22 cellular contexts compared by ENCODE assay signal in the genomic region with DNA sequence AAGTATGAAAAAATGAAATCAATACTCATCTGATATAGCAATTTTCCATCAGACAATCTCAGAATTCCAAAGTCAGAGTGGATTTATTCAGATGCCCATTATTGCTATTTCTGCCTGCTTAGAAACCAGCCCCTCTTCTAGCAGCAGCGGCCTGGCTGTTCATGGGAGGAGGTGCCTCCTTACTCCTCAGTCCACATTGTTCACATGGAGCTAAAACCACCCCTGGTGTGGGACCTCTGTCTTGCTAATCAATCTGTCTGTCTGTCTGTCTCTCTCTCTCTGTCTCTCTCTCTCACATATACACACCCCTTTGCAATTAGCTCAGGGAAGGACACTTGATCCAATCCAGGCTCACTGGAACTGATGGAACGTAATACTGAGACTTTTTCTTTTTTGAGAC.
A peak's percentile ranks its signal among the peaks of the same experiment; 100 is the strongest.
DNase-seq lines count a peak whose midpoint lies in the region; ATAC-seq and TF ChIP-seq lines count a peak whose summit lies in the region.
"Had no signal": no experiment of that assay in that cellular context is flagged by ENCODE, and none has a peak within 500 bp of the region (broad histone marks: within the 10 kb centered on the region; RNA-seq: fewer than 3 reads in every experiment).

No MANE protein-coding gene starts in this region.

- no peak for TF ChIP-seq POLR2A in prostate gland (IDR thresholded peaks at IDR 0.05)

- H3K9me2 ChIP-seq in GM23338 (ENCODE audit: insufficient read depth) = no peaks in the 10 kb centered on the region

- H3K4me3 ChIP-seq in GM23338 (no peak overlapping the region), endodermal cell (ENCODE audit: low read length) (no peak overlapping the region), prostate gland (no peak overlapping the region), brain microvascular endothelial cell (ENCODE audit: low read depth, low read length) (no peak overlapping the region), mucosa of descending colon (no peak overlapping the region)
- H3K4me3 ChIP-seq: BLaER1 treated with 17β-estradiol and CSF1 and Interleukin-3, amounts not matched to agents 10 nM and 100 nM; HAP-1; Peyer's patch had no signal

- H3K27me3 ChIP-seq in GM23338 (ENCODE audit: insufficient read depth) = no peaks in the 10 kb centered on the region
- no peaks in the 10 kb centered on the region for H3K27me3 ChIP-seq in endodermal cell (ENCODE audit: control insufficient read depth, insufficient read depth, low read length, poor library complexity, severe bottlenecking)
- H3K27me3 ChIP-seq in prostate gland (replicated peaks; ENCODE audit: insufficient read depth) = no peaks in the 10 kb centered on the region
- H3K27me3 ChIP-seq in brain microvascular endothelial cell (replicated peaks) = no peaks in the 10 kb centered on the region
- H3K27me3 ChIP-seq: BLaER1 treated with 17β-estradiol and CSF1 and Interleukin-3, amounts not matched to agents 10 nM and 100 nM; Peyer's patch had no signal

- H3K4me1 Mint-ChIP-seq in GM23338 = peaks cover 50% of the 10 kb centered on the region
- H3K4me1 Mint-ChIP-seq in WTC11 = peaks cover 46% of the 10 kb centered on the region
- peaks cover 49% of the 10 kb centered on the region for H3K4me1 Mint-ChIP-seq in endodermal cell
- H3K4me1 Mint-ChIP-seq in nephron = peaks cover 71% of the 10 kb centered on the region

- H3K36me3 ChIP-seq in GM23338 (ENCODE audit: insufficient read depth) (no peaks in the 10 kb centered on the region), endodermal cell (ENCODE audit: control insufficient read depth, insufficient read depth, low read length) (peaks cover 24% of the 10 kb centered on the region), prostate gland (no peaks in the 10 kb centered on the region), brain microvascular endothelial cell (replicated peaks) (no peaks in the 10 kb centered on the region), mucosa of descending colon (ENCODE audit: low read depth) (no peaks in the 10 kb centered on the region)
- H3K36me3 ChIP-seq: HAP-1, Peyer's patch had no signal

- 0 out of 2 replicates have a peak overlapping the region, but pooled peaks have one; percentile 20 for H3K27ac ChIP-seq in GM23338 (ENCODE audit: low read depth)
- H3K27ac ChIP-seq in endodermal cell (ENCODE audit: low read depth, low read length) = peak overlapping the region; percentile 13
- no peak overlapping the region for H3K27ac ChIP-seq in prostate gland
- no peak overlapping the region for H3K27ac ChIP-seq in brain microvascular endothelial cell
- H3K27ac ChIP-seq: BLaER1 treated with 17β-estradiol and CSF1 and Interleukin-3, amounts not matched to agents 10 nM and 100 nM; HL-60; Peyer's patch had no signal

- no peaks in the 10 kb centered on the region for H3K79me2 ChIP-seq in GM23338 (replicated peaks; ENCODE audit: insufficient read depth)

- H4K20me1 ChIP-seq in GM23338 (replicated peaks; ENCODE audit: insufficient read depth) = no peaks in the 10 kb centered on the region
- H4K20me1 ChIP-seq: BLaER1 treated with 17β-estradiol and CSF1 and Interleukin-3, amounts not matched to agents 10 nM and 100 nM had no signal

- no peaks in the 10 kb centered on the region for H3K9me3 Mint-ChIP-seq in GM23338
- no peaks in the 10 kb centered on the region for H3K9me3 Mint-ChIP-seq in WTC11
- H3K9me3 Mint-ChIP-seq in endodermal cell = no peaks in the 10 kb centered on the region
- H3K9me3 Mint-ChIP-seq in nephron = no peaks in the 10 kb centered on the region
- H3K9me3 Mint-ChIP-seq: CD8-positive, alpha-beta T cell had no signal

- no peak overlapping the region for H3K4me2 ChIP-seq in GM23338
- H3K4me2 ChIP-seq: BLaER1 treated with 17β-estradiol and CSF1 and Interleukin-3, amounts not matched to agents 10 nM and 100 nM had no signal

- POLR2A ChIA-PET in WTC11 (lab: Charles Lee) = interaction anchor here (0.6 kb wide), 1 partner anchor 1200 kb away, joined by 3 read pairs; no protein-coding TSS in a partner anchor

- in situ Hi-C loops in brain microvascular endothelial cell (cut with HindIII; ENCODE audit: low pct_ligation_motif_present, low sequenced_read_pairs) = no loop called here

- CTCF ChIA-PET in WTC11 (lab: Charles Lee) = interaction anchor here (1.0 to 1.4 kb wide), 4 partner anchors 17 to 177 kb away, joined by 3 to 5 read pairs (median 4); no protein-coding TSS in a partner anchor

- H3K9me3 ChIP-seq in endodermal cell (ENCODE audit: control insufficient read depth, low read length) = no peaks in the 10 kb centered on the region
- H3K9me3 ChIP-seq in prostate gland = no peaks in the 10 kb centered on the region
- no peaks in the 10 kb centered on the region for H3K9me3 ChIP-seq in mucosa of descending colon
- H3K9me3 ChIP-seq: BLaER1 treated with 17β-estradiol and CSF1 and Interleukin-3, amounts not matched to agents 10 nM and 100 nM; HAP-1; Peyer's patch had no signal

- ATAC-seq in GM23338 (peak; percentile 90), WTC11 (peak; percentile 88), mucosa of descending colon (no peak)
- ATAC-seq: CD8-positive, alpha-beta T cell had no signal

- no peak overlapping the region for H3K4me3 Mint-ChIP-seq in GM23338
- no peak overlapping the region for H3K4me3 Mint-ChIP-seq in WTC11
- H3K4me3 Mint-ChIP-seq in endodermal cell = no peak overlapping the region
- H3K4me3 Mint-ChIP-seq in nephron = peak overlapping the region in 1 of 3 experiments; percentile 9
- H3K4me3 Mint-ChIP-seq: CD8-positive, alpha-beta T cell had no signal

- 73 to 85% methylated on average over 2 of the region's 2 CpGs for WGBS in endodermal cell (ENCODE audit: insufficient coverage in 1 of 2, insufficient read length in 1 of 2), 2 experiments
- 72% methylated on average over 2 of the region's 2 CpGs for WGBS in prostate gland

- no peak overlapping the region for H3K9ac ChIP-seq in endodermal cell (ENCODE audit: extremely low read depth, low read length, poor library complexity, severe bottlenecking)
- H3K9ac ChIP-seq: BLaER1 treated with 17β-estradiol and CSF1 and Interleukin-3, amounts not matched to agents 10 nM and 100 nM had no signal

- H3K27me3 Mint-ChIP-seq in GM23338 (ENCODE audit: insufficient read depth, low read depth, poor library complexity) (no peaks in the 10 kb centered on the region), WTC11 (ENCODE audit: low read depth) (no peaks in the 10 kb centered on the region), endodermal cell (ENCODE audit: insufficient read depth) (no peaks in the 10 kb centered on the region), nephron (ENCODE audit: low read depth) (no peaks in the 10 kb centered on the region)

- no peaks in the 10 kb centered on the region for H3K36me3 Mint-ChIP-seq in GM23338 (ENCODE audit: low read depth)
- H3K36me3 Mint-ChIP-seq in WTC11 = no peaks in the 10 kb centered on the region
- H3K36me3 Mint-ChIP-seq in endodermal cell (ENCODE audit: low read depth) = peaks cover 5% of the 10 kb centered on the region
- H3K36me3 Mint-ChIP-seq in nephron (ENCODE audit: low read depth) = no peaks in the 10 kb centered on the region
- H3K36me3 Mint-ChIP-seq: CD8-positive, alpha-beta T cell had no signal

- intact Hi-C loops in prostate gland (cut with DNase I) = no loop called here
- intact Hi-C loops in mucosa of descending colon (cut with DNase I, micrococcal nuclease) = no loop called here

- H3K4me1 ChIP-seq in GM23338 (ENCODE audit: insufficient read depth) = peaks cover 15% of the 10 kb centered on the region; the same call in 1 of the 2 replicates
- peaks cover 7% of the 10 kb centered on the region for H3K4me1 ChIP-seq in endodermal cell (ENCODE audit: control insufficient read depth, insufficient read depth, low read length)
- no peaks in the 10 kb centered on the region for H3K4me1 ChIP-seq in prostate gland (replicated peaks)
- H3K4me1 ChIP-seq in mucosa of descending colon (ENCODE audit: low read depth) = no peaks in the 10 kb centered on the region
- H3K4me1 ChIP-seq: BLaER1 treated with 17β-estradiol and CSF1 and Interleukin-3, amounts not matched to agents 10 nM and 100 nM; Peyer's patch had no signal

- H3K27ac Mint-ChIP-seq in GM23338 = peak overlapping the region; percentile 58; the same call in 1 of the 2 replicates
- H3K27ac Mint-ChIP-seq in WTC11 = peak overlapping the region; percentile 12
- no peak overlapping the region for H3K27ac Mint-ChIP-seq in endodermal cell
- peak overlapping the region; percentile 16 to 40 (median 30) for H3K27ac Mint-ChIP-seq in nephron
- H3K27ac Mint-ChIP-seq: CD8-positive, alpha-beta T cell had no signal

- DNase-seq in GM23338 (ENCODE audit: low spot score) (peak; percentile 56), WTC11 (ENCODE audit: low spot score) (peak; percentile 27), endodermal cell (peak; percentile 70), prostate gland (ENCODE audit: low spot score) (no peak), brain microvascular endothelial cell (no peak), NCI-H2107 (lab: John Stamatoyannopoulos, UW) (no peak), mucosa of descending colon (no peak)
- DNase-seq: 8988T; CD8-positive, alpha-beta T cell; DND-41; KBM-7; NCI-H1092; NCI-H1436 treated with DMSO at 0.1 percent for 48 hours; NCI-H2029; NCI-H2171 treated with DMSO at 0.1 percent for 48 hours; NCI-H524 treated with DMSO at 0.1 percent for 48 hours; NCI-H82; Peyer's patch had no signal

- no peak overlapping the region for H2AFZ ChIP-seq in GM23338

- no peak for TF ChIP-seq CTCF in GM23338 (conservative IDR thresholded peaks at IDR 0.05; ENCODE audit: low read depth in 2 of 2)
- no peak for TF ChIP-seq CTCF in WTC11 (IDR thresholded peaks at IDR 0.05)
- TF ChIP-seq CTCF in endodermal cell (conservative IDR thresholded peaks at IDR 0.05) = no peak
- no peak for TF ChIP-seq CTCF in nephron (IDR thresholded peaks at IDR 0.05; ENCODE audit: unreplicated experiment in 3 of 3)
- TF ChIP-seq CTCF in prostate gland (IDR thresholded peaks at IDR 0.05) = no peak
- TF ChIP-seq CTCF in brain microvascular endothelial cell (IDR thresholded peaks at IDR 0.05; ENCODE audit: low read depth, low read length, missing control alignments) = no peak
- TF ChIP-seq CTCF in mucosa of descending colon (IDR thresholded peaks at IDR 0.05) = no peak

- H3F3A ChIP-seq in GM23338 (replicated peaks; ENCODE audit: low read depth) = no peaks in the 10 kb centered on the region

Comparison
In these comparisons a context has a peak if more than half of its experiments do, and no peak if none do; other contexts are left out.
1. DNase-seq: peak in GM23338 (single experiment), WTC11 (single experiment) and endodermal cell (single experiment); none in prostate gland (single experiment), brain microvascular endothelial cell (single experiment), NCI-H2107 (single experiment) and mucosa of descending colon (0 of 3).
2. H3K27ac ChIP-seq: peak in GM23338 (single experiment) and endodermal cell (single experiment); none in prostate gland (0 of 2) and brain microvascular endothelial cell (single experiment).